ENCODE assay signal across 29 cellular contexts in the genomic region with DNA sequence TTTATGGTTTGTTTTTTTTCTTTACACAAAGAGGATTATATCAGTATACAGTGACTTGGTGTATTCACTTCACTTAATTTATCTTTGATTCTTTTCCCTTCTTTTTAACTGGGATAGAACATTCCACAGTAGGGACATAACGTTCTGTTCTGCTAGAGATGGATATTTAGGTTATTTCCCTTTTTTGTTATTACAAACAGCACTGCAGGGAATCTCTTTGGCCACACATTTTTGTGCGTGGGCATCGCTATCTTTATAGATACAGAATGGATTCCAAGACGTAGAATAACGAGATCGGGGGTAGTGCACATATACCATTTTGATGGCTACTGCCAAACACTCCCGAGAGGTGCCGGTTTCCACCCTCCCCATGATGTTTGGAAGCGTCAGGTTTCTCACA.
"Had no signal": no experiment of that assay in that cellular context is flagged by ENCODE, and none has a peak within 500 bp of the region (broad histone marks: within the 10 kb centered on the region; RNA-seq: fewer than 3 reads in every experiment).

No MANE protein-coding gene starts in this region.

- H3K27me3 ChIP-seq: body of pancreas, cardiac muscle cell, stomach, tibial artery, upper lobe of right lung had no signal

- H3K4me1 Mint-ChIP-seq: stimulated activated memory B cell treated with anti-CD40 and anti-IgM and Interleukin-4, amounts not matched to agents 10 μg/mL and 1 μg/mL and 100 μg/mL, for 72 hours had no signal

- H3K27ac Mint-ChIP-seq: activated naive CD8-positive, alpha-beta T cell; activated T-cell treated with anti-CD3 and anti-CD28 coated beads, Interleukin-2, amount 50 U/mL, for 72 hours; natural killer cell treated with Interleukin-12 subunit alpha and Interleukin-12 subunit beta and Interleukin-15 and Interleukin-18, amount 100 ng/mL, for 72 hours; progenitor cell of endocrine pancreas; stimulated activated memory B cell treated with anti-CD40 and anti-IgM and Interleukin-4, amounts not matched to agents 10 μg/mL and 1 μg/mL and 100 μg/mL, for 72 hours had no signal

- H3K36me3 ChIP-seq: tibial artery, upper lobe of right lung had no signal

- H3K27ac ChIP-seq: body of pancreas, cardiac muscle cell, skin epidermis, stomach, upper lobe of right lung, VCaP had no signal

- H3K36me3 Mint-ChIP-seq: activated naive CD8-positive, alpha-beta T cell; natural killer cell treated with Interleukin-12 subunit alpha and Interleukin-12 subunit beta and Interleukin-15 and Interleukin-18, amount 100 ng/mL, for 72 hours had no signal

- ATAC-seq: activated T-cell treated with anti-CD3 and anti-CD28 coated beads, Interleukin-2, amount 50 U/mL, for 72 hours; body of pancreas; left lobe of liver; mucosa of descending colon; natural killer cell treated with Interleukin-12 subunit alpha and Interleukin-12 subunit beta and Interleukin-15 and Interleukin-18, amount 100 ng/mL, for 72 hours; sciatic nerve; stimulated activated memory B cell treated with anti-CD40 and anti-IgM and Interleukin-4, amounts not matched to agents 10 μg/mL and 1 μg/mL and 100 μg/mL, for 72 hours had no signal

- H3K9me3 Mint-ChIP-seq: activated T-cell treated with anti-CD3 and anti-CD28 coated beads, Interleukin-2, amount 50 U/mL, for 72 hours; immature natural killer cell; natural killer cell treated with Interleukin-12 subunit alpha and Interleukin-12 subunit beta and Interleukin-15 and Interleukin-18, amount 100 ng/mL, for 72 hours; stimulated activated memory B cell treated with anti-CD40 and anti-IgM and Interleukin-4, amounts not matched to agents 10 μg/mL and 1 μg/mL and 100 μg/mL, for 72 hours had no signal

- H3K4me3 Mint-ChIP-seq: activated naive CD8-positive, alpha-beta T cell; activated T-cell treated with anti-CD3 and anti-CD28 coated beads, Interleukin-2, amount 50 U/mL, for 72 hours; immature natural killer cell; natural killer cell treated with Interleukin-12 subunit alpha and Interleukin-12 subunit beta and Interleukin-15 and Interleukin-18, amount 100 ng/mL, for 72 hours; stimulated activated memory B cell treated with anti-CD40 and anti-IgM and Interleukin-4, amounts not matched to agents 10 μg/mL and 1 μg/mL and 100 μg/mL, for 72 hours had no signal

- H3K27me3 Mint-ChIP-seq: activated naive CD8-positive, alpha-beta T cell; natural killer cell treated with Interleukin-12 subunit alpha and Interleukin-12 subunit beta and Interleukin-15 and Interleukin-18, amount 100 ng/mL, for 72 hours; progenitor cell of endocrine pancreas; stimulated activated memory B cell treated with anti-CD40 and anti-IgM and Interleukin-4, amounts not matched to agents 10 μg/mL and 1 μg/mL and 100 μg/mL, for 72 hours had no signal

- H3K9me3 ChIP-seq: body of pancreas, mucosa of descending colon, stomach, tibial artery, upper lobe of right lung had no signal

- DNase-seq: activated CD4-positive, alpha-beta T cell treated with anti-CD3 and anti-CD28 coated beads for 4 hours; activated CD4-positive, alpha-beta T cell treated with anti-CD3 and anti-CD28 coated beads, Interleukin-2, amount 50 U/mL, for 4 hours; activated naive CD4-positive, alpha-beta T cell treated with Interleukin-2 at 50 U/mL for 16 hours; activated T-cell treated with anti-CD3 and anti-CD28 coated beads for 4 hours; activated T-cell treated with anti-CD3 and anti-CD28 coated beads, Interleukin-2, amount 50 U/mL, for 72 hours; aorta; body of pancreas; dermis blood vessel endothelial cell; effector memory CD4-positive, alpha-beta T cell; erythroblast; hypothalamus; immature natural killer cell; kidney glomerular epithelial cell; mucosa of descending colon; stimulated activated CD4-positive, alpha-beta T cell treated with anti-CD3 and anti-CD28 coated beads, Interleukin-4, amount 100 ng/mL, for 4 hours; stimulated activated CD8-positive, alpha-beta memory T cell treated with anti-CD3 and anti-CD28 coated beads, Interleukin-4, amount 100 ng/mL, for 48 hours; stomach; tibial artery; upper lobe of right lung had no signal

- H3K4me3 ChIP-seq: body of pancreas, cardiac muscle cell, lung, mucosa of descending colon, skin epidermis, stomach, tibial artery, upper lobe of right lung had no signal
